Comparison of ENCODE assay signal across 14 cellular contexts in genomic region chr4:45120163-45120562, GRCh38.
DNase-seq lines count a peak whose midpoint lies in the region; ATAC-seq lines count a peak whose summit lies in the region.
"Had no signal": no experiment of that assay in that cellular context is flagged by ENCODE, and none has a peak within 500 bp of the region (broad histone marks: within the 10 kb centered on the region; RNA-seq: fewer than 3 reads in every experiment).

No MANE protein-coding gene starts in this region.

- ATAC-seq in GM18858 (IDR thresholded peaks at IDR 0.05; ENCODE audit: unreplicated experiment) (peak; percentile 91), HG02610 (IDR thresholded peaks at IDR 0.05; ENCODE audit: unreplicated experiment) (peak; percentile 96), GM21515 (IDR thresholded peaks at IDR 0.05; ENCODE audit: unreplicated experiment) (no peak), HG03175 (IDR thresholded peaks at IDR 0.05; ENCODE audit: unreplicated experiment) (no peak)
- ATAC-seq: HepG2 had no signal

- peak; percentile 24 for DNase-seq in NCI-H2227 treated with DMSO at 0.1 percent for 48 hours (lab: John Stamatoyannopoulos, UW)
- DNase-seq in iris pigment epithelial cell (ENCODE audit: low read depth), result peak; percentile 8
- no peak for DNase-seq in T-helper 2 cell
- no peak for DNase-seq in GM03348 (ENCODE audit: low spot score)
- DNase-seq: activated CD4-positive, CD25-positive, alpha-beta regulatory T cell; activated gamma-delta T cell treated with Interleukin-2 at 50 U/mL for 16 hours; Caco-2; foreskin fibroblast; NCI-H187 treated with DMSO at 0.1 percent for 48 hours had no signal

Comparison
In these comparisons a context has a peak if more than half of its experiments do, and no peak if none do; other contexts are left out.
1. ATAC-seq: peak in GM18858 (single experiment) and HG02610 (single experiment); none in GM21515 (single experiment) and HG03175 (single experiment).
2. DNase-seq: peak in NCI-H2227 treated with DMSO at 0.1 percent for 48 hours (single experiment) and iris pigment epithelial cell (single experiment); none in T-helper 2 cell (0 of 5) and GM03348 (single experiment).